In the genomic region with DNA sequence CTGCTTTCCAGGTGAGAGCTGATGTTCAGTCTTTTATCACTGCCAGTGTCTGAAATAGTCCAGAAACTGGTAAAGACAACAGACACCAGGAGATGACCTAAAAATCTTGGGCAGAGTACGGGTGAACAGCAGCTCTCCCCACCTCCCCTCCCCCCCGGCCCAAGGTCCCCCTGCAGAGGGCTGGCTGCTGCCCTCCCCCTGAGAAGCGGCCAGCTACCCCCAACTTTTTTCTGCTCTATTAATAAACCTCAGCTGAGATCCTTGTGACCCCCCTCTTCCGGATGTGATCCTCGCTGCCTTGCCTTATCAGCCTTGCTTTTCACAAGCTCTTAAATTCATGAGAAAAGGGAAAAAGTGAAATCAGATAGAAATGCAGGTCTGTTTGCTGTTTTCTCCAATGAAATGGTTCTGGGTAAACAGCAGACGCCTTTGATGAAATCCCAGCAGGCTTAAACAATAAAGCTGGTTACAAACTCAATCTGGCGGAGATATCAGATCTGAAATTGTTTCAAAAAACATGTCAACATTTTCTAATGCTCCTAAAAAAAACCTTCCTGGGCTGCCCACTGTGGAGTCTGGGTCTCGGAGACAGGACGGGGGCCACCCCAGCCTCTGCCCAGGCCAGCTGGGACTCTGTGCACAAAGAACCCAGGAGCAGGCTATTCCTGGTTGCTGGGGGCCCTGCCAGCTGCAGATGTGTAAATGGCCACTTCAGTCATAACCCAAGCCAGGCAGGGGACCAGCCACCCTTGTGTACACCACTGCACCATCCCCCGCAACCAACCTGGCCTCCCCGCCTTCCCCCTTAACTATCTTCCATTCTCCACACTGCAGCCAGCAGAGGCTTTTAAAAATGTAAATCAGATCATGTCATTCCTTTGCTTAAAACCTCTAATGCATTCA, we compare ENCODE assay signal across 16 cellular contexts. TPM values are rescaled to one million over a fixed set of nuclear protein-coding genes. Genes with fewer than 3 reads are reported as not detected.
DNase-seq lines count a peak whose midpoint lies in the region; ATAC-seq and TF ChIP-seq lines count a peak whose summit lies in the region.
"Had no signal": no experiment of that assay in that cellular context is flagged by ENCODE, and none has a peak within 500 bp of the region (broad histone marks: within the 10 kb centered on the region; RNA-seq: fewer than 3 reads in every experiment).

No MANE protein-coding gene starts in this region.

- peak overlapping the region; percentile 79 for H3K27ac Mint-ChIP-seq in Caco-2 (ENCODE audit: unreplicated experiment)
- H3K27ac Mint-ChIP-seq: B cell, immature natural killer cell had no signal

- peak overlapping the region; percentile 4 for H3K4me2 ChIP-seq in parathyroid adenoma (ENCODE audit: low read length)

- POLR2A ChIA-PET in Caco-2 (lab: Charles Lee): no interaction called here

- no peaks in the 10 kb centered on the region for H3K9me3 ChIP-seq in Caco-2
- no peaks in the 10 kb centered on the region for H3K9me3 ChIP-seq in SK-N-MC (ENCODE audit: low read depth, low read length)
- H3K9me3 ChIP-seq in parathyroid adenoma (ENCODE audit: control insufficient read depth, low read length): no peaks in the 10 kb centered on the region
- no peaks in the 10 kb centered on the region for H3K9me3 ChIP-seq in ovary

- no peak for TF ChIP-seq POLR2A in ovary (IDR thresholded peaks at IDR 0.05)

- BruUV-seq in Caco-2 (replicated peaks; lab: Mats Ljungman, UMichigan): TSS peak; percentile 91

- H3K4me1 Mint-ChIP-seq in Caco-2 (ENCODE audit: low read depth, unreplicated experiment): peaks cover 33% of the 10 kb centered on the region

- H3K4me3 Mint-ChIP-seq in Caco-2 (ENCODE audit: unreplicated experiment): peak overlapping the region; percentile 68
- H3K4me3 Mint-ChIP-seq: B cell, immature natural killer cell had no signal

- H3K9ac ChIP-seq in SK-N-MC (ENCODE audit: insufficient read length): no peak overlapping the region
- H3K9ac ChIP-seq in parathyroid adenoma: no peak overlapping the region

- no peak overlapping the region; the same call in 1 of the 2 replicates for H3K4me3 ChIP-seq in Caco-2 (ENCODE audit: low read depth, low read length)
- no peak overlapping the region for H3K4me3 ChIP-seq in SK-N-MC
- no peak overlapping the region for H3K4me3 ChIP-seq in parathyroid adenoma (ENCODE audit: low read depth, low read length)
- H3K4me3 ChIP-seq in ovary: no peak overlapping the region

- no peak for ATAC-seq in GM21529 (IDR thresholded peaks at IDR 0.05; ENCODE audit: unreplicated experiment)

- TF ChIP-seq EP300 in ovary (IDR thresholded peaks at IDR 0.05): no peak

- no peaks in the 10 kb centered on the region for H3K36me3 ChIP-seq in Caco-2 (ENCODE audit: control insufficient read depth, insufficient read depth, low read length)
- H3K36me3 ChIP-seq in SK-N-MC (ENCODE audit: insufficient read depth, low read length): no peaks in the 10 kb centered on the region
- no peaks in the 10 kb centered on the region for H3K36me3 ChIP-seq in parathyroid adenoma (ENCODE audit: control insufficient read depth, insufficient read depth, low read length)
- H3K36me3 ChIP-seq in ovary: no peaks in the 10 kb centered on the region

- H3K27me3 Mint-ChIP-seq in Caco-2 (ENCODE audit: insufficient read depth, unreplicated experiment): no peaks in the 10 kb centered on the region

- TF ChIP-seq CTCF in Caco-2 (IDR thresholded peaks at IDR 0.05; ENCODE audit: insufficient read depth in 1 of 2, low read depth in 1 of 2, low read length in 1 of 2, severe bottlenecking in 1 of 2, unreplicated experiment in 1 of 2) (no peak), parathyroid adenoma (IDR thresholded peaks at IDR 0.05) (no peak), ovary (IDR thresholded peaks at IDR 0.05) (no peak)

- 62 to 78% (median 67%) methylated on average over 11 of the region's 11 CpGs for WGBS in ovary, 3 donors

- H3K4me1 ChIP-seq in Caco-2 (peaks cover 59% of the 10 kb centered on the region), parathyroid adenoma (peaks cover 8% of the 10 kb centered on the region), ovary (ENCODE audit: insufficient read depth) (peaks cover 13% of the 10 kb centered on the region)

- peak overlapping the region; percentile 55 for H2AFZ ChIP-seq in parathyroid adenoma

- H3K79me2 ChIP-seq in parathyroid adenoma: no peaks in the 10 kb centered on the region

- H3K27ac ChIP-seq in SK-N-MC: peak overlapping the region; percentile 42; the same call in 1 of the 2 replicates
- no peak overlapping the region for H3K27ac ChIP-seq in parathyroid adenoma
- no peak overlapping the region for H3K27ac ChIP-seq in ovary
- H3K27ac ChIP-seq: epithelial cell of prostate had no signal

- H3K36me3 Mint-ChIP-seq in Caco-2 (ENCODE audit: insufficient read depth, unreplicated experiment): no peaks in the 10 kb centered on the region

- intact Hi-C loops in Caco-2 (cut with micrococcal nuclease; ENCODE audit: unreplicated experiment) (no loop called here), ovary (cut with DNase I) (no loop called here)

- CTCF ChIA-PET in Caco-2 (lab: Charles Lee): interaction anchor here (0.7 to 2.1 kb wide), 3 partner anchors 17 to 88 kb away, joined by 3 to 13 read pairs (median 4); a partner anchor contains a TSS

- H3K27me3 ChIP-seq in Caco-2 (replicated peaks; ENCODE audit: control insufficient read depth, insufficient read depth, low read length): no peaks in the 10 kb centered on the region
- H3K27me3 ChIP-seq in parathyroid adenoma (ENCODE audit: control insufficient read depth, insufficient read depth, low read length): no peaks in the 10 kb centered on the region
- H3K27me3 ChIP-seq in ovary: no peaks in the 10 kb centered on the region

- no peak for DNase-seq in Caco-2
- no peak for DNase-seq in SK-N-MC (ENCODE audit: low read depth, low spot score)
- peak; percentile 70 for DNase-seq in foreskin melanocyte
- DNase-seq in NCI-H1048 (lab: John Stamatoyannopoulos, UW): no peak
- no peak for DNase-seq in 8988T
- no peak for DNase-seq in ovary
- DNase-seq: activated CD4-positive, alpha-beta T cell treated with anti-CD3 and anti-CD28 coated beads, Interleukin-2, amount 50 U/mL, for 48 hours; activated T-cell treated with anti-CD3 and anti-CD28 coated beads, Interleukin-2, amount 50 U/mL, for 48 hours; immature natural killer cell; NCI-H1105; stimulated activated CD4-positive, alpha-beta T cell treated with anti-CD3 and anti-CD28 coated beads, Interleukin-15, amount 100 ng/mL, for 24 hours had no signal

- H3K9me3 Mint-ChIP-seq in Caco-2 (ENCODE audit: unreplicated experiment): no peaks in the 10 kb centered on the region

RNA-seq across cellular contexts. Expression of a gene that starts 28.6 kb away (rescaled TPM):
- 0.54 and 0.60 TPM in 2 replicates for total RNA-seq in Caco-2 (2022)
- total RNA-seq in ovary: 1 to 10 TPM in 5 of 7 donors, under 1 TPM in 1, not detected in 1; 0.92 to 4.1 (median 1.9) TPM
- under 1 TPM; 0.30 to 0.42 TPM for polyA plus RNA-seq in ovary
- total RNA-seq: mononuclear cell had no signal

RNA-seq across cellular contexts. Expression of a gene that starts 33.5 kb away (rescaled TPM):
- total RNA-seq in Caco-2 (2022) (52.0 and 52.8 TPM in 2 replicates), ovary (10 to 100 TPM; 42.4 to 77.7 (median 46.0) TPM)
- 10 to 100 TPM; 27.5 to 47.2 TPM for polyA plus RNA-seq in ovary

RNA-seq across cellular contexts. Expression of a gene that starts 45.3 kb away (rescaled TPM):
- total RNA-seq in Caco-2 (2022) (33.1 and 39.3 TPM in 2 replicates), ovary (10 to 100 TPM; 19.1 to 26.4 (median 21.2) TPM)
- 10 to 100 TPM; 13.2 to 28.3 TPM for polyA plus RNA-seq in ovary

RNA-seq across cellular contexts. Expression of a gene that starts 58.4 kb away (rescaled TPM):
- 0.59 and 1.8 TPM in 2 replicates for total RNA-seq in Caco-2 (2022)
- total RNA-seq in ovary: 100 to 1,000 TPM in 1 of 7 donors, 10 to 100 TPM in 6; 35.0 to 108 (median 68.0) TPM
- 10 to 100 TPM in 1 of 2 donors, 1 to 10 TPM in 1; 3.9 to 16.3 TPM for polyA plus RNA-seq in ovary
